In the genomic region with DNA sequence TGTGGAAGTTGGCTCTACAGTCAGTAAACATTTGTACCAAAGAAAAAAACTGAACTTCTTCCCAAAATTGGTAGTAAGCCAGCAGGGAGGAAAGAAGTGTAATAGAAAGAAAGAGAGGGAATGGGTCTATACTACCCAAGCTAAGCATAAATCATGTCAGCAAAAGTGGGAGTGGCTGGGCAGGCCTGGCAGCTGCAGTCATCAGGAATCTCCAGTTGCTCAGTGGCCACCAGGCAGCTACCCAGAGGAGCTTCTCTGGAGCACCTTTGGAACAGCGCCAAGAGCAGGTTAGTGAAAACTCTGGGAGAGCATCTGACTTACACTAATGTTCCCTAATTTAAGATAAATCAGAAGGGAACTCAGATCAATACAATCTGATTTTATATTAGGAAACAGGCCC, we compare ENCODE assay signal across 1 cellular context.
TF ChIP-seq lines count a peak whose summit lies in the region.

No MANE protein-coding gene starts in this region.

TF ChIP-seq in GM23338, 12 proteins besides CTCF, POLR2A, EP300 and RAD21 (continued from another document):
- TF ChIP-seq, protein P1, sequence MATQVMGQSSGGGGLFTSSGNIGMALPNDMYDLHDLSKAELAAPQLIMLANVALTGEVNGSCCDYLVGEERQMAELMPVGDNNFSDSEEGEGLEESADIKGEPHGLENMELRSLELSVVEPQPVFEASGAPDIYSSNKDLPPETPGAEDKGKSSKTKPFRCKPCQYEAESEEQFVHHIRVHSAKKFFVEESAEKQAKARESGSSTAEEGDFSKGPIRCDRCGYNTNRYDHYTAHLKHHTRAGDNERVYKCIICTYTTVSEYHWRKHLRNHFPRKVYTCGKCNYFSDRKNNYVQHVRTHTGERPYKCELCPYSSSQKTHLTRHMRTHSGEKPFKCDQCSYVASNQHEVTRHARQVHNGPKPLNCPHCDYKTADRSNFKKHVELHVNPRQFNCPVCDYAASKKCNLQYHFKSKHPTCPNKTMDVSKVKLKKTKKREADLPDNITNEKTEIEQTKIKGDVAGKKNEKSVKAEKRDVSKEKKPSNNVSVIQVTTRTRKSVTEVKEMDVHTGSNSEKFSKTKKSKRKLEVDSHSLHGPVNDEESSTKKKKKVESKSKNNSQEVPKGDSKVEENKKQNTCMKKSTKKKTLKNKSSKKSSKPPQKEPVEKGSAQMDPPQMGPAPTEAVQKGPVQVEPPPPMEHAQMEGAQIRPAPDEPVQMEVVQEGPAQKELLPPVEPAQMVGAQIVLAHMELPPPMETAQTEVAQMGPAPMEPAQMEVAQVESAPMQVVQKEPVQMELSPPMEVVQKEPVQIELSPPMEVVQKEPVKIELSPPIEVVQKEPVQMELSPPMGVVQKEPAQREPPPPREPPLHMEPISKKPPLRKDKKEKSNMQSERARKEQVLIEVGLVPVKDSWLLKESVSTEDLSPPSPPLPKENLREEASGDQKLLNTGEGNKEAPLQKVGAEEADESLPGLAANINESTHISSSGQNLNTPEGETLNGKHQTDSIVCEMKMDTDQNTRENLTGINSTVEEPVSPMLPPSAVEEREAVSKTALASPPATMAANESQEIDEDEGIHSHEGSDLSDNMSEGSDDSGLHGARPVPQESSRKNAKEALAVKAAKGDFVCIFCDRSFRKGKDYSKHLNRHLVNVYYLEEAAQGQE (IDR thresholded peaks at IDR 0.05; ENCODE audit: unreplicated experiment) = no peak
- no peak for TF ChIP-seq JUNB (IDR thresholded peaks at IDR 0.05; ENCODE audit: unreplicated experiment)
- no peak for TF ChIP-seq STAT1 (IDR thresholded peaks at IDR 0.05; ENCODE audit: unreplicated experiment)
- TF ChIP-seq CREB1 (CRISPR knock-in tag; IDR thresholded peaks at IDR 0.05; ENCODE audit: low read depth) = no peak
- no peak for TF ChIP-seq EZH2 (IDR thresholded peaks at IDR 0.05; ENCODE audit: low read depth, unreplicated experiment)
- no peak for TF ChIP-seq EZH2phosphoT487 (IDR thresholded peaks at IDR 0.05; ENCODE audit: unreplicated experiment)
- TF ChIP-seq, protein P2, sequence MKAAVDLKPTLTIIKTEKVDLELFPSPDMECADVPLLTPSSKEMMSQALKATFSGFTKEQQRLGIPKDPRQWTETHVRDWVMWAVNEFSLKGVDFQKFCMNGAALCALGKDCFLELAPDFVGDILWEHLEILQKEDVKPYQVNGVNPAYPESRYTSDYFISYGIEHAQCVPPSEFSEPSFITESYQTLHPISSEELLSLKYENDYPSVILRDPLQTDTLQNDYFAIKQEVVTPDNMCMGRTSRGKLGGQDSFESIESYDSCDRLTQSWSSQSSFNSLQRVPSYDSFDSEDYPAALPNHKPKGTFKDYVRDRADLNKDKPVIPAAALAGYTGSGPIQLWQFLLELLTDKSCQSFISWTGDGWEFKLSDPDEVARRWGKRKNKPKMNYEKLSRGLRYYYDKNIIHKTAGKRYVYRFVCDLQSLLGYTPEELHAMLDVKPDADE (IDR thresholded peaks at IDR 0.05) = no peak
- no peak for TF ChIP-seq ZNF331 (CRISPR knock-in tag; IDR thresholded peaks at IDR 0.05; ENCODE audit: low read depth)
- no peak for TF ChIP-seq POLR2AphosphoS5 (IDR thresholded peaks at IDR 0.05; ENCODE audit: low read depth)
- TF ChIP-seq, protein P3, sequence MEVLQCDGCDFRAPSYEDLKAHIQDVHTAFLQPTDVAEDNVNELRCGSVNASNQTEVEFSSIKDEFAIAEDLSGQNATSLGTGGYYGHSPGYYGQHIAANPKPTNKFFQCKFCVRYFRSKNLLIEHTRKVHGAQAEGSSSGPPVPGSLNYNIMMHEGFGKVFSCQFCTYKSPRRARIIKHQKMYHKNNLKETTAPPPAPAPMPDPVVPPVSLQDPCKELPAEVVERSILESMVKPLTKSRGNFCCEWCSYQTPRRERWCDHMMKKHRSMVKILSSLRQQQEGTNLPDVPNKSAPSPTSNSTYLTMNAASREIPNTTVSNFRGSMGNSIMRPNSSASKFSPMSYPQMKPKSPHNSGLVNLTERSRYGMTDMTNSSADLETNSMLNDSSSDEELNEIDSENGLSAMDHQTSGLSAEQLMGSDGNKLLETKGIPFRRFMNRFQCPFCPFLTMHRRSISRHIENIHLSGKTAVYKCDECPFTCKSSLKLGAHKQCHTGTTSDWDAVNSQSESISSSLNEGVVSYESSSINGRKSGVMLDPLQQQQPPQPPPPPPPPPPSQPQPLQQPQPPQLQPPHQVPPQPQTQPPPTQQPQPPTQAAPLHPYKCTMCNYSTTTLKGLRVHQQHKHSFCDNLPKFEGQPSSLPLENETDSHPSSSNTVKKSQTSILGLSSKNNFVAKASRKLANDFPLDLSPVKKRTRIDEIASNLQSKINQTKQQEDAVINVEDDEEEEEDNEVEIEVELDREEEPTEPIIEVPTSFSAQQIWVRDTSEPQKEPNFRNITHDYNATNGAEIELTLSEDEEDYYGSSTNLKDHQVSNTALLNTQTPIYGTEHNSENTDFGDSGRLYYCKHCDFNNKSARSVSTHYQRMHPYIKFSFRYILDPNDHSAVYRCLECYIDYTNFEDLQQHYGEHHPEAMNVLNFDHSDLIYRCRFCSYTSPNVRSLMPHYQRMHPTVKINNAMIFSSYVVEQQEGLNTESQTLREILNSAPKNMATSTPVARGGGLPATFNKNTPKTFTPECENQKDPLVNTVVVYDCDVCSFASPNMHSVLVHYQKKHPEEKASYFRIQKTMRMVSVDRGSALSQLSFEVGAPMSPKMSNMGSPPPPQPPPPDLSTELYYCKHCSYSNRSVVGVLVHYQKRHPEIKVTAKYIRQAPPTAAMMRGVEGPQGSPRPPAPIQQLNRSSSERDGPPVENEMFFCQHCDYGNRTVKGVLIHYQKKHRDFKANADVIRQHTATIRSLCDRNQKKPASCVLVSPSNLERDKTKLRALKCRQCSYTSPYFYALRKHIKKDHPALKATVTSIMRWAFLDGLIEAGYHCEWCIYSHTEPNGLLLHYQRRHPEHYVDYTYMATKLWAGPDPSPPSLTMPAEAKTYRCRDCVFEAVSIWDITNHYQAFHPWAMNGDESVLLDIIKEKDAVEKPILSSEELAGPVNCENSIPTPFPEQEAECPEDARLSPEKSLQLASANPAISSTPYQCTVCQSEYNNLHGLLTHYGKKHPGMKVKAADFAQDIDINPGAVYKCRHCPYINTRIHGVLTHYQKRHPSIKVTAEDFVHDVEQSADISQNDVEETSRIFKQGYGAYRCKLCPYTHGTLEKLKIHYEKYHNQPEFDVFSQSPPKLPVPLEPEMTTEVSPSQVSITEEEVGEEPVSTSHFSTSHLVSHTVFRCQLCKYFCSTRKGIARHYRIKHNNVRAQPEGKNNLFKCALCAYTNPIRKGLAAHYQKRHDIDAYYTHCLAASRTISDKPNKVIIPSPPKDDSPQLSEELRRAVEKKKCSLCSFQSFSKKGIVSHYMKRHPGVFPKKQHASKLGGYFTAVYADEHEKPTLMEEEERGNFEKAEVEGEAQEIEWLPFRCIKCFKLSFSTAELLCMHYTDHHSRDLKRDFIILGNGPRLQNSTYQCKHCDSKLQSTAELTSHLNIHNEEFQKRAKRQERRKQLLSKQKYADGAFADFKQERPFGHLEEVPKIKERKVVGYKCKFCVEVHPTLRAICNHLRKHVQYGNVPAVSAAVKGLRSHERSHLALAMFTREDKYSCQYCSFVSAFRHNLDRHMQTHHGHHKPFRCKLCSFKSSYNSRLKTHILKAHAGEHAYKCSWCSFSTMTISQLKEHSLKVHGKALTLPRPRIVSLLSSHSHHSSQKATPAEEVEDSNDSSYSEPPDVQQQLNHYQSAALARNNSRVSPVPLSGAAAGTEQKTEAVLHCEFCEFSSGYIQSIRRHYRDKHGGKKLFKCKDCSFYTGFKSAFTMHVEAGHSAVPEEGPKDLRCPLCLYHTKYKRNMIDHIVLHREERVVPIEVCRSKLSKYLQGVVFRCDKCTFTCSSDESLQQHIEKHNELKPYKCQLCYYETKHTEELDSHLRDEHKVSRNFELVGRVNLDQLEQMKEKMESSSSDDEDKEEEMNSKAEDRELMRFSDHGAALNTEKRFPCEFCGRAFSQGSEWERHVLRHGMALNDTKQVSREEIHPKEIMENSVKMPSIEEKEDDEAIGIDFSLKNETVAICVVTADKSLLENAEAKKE (CRISPR knock-in tag; IDR thresholded peaks at IDR 0.05) = no peak
- no peak for TF ChIP-seq NANOG (IDR thresholded peaks at IDR 0.05; ENCODE audit: borderline replicate concordance)
